In genomic region chr17:78023042-78023441, GRCh38 we compare ENCODE assay signal across 30 cellular contexts.
"Had no signal": no experiment of that assay in that cellular context is flagged by ENCODE, and none has a peak within 500 bp of the region (broad histone marks: within the 10 kb centered on the region; RNA-seq: fewer than 3 reads in every experiment).

No MANE protein-coding gene starts in this region.

- H3K4me3 ChIP-seq: MG63, SJCRH30, SK-N-MC had no signal

- H3K27me3 ChIP-seq: brain microvascular endothelial cell, MG63, SJCRH30 had no signal

- H3K36me3 ChIP-seq: brain microvascular endothelial cell, MG63, SJCRH30 had no signal

- DNase-seq: activated B cell treated with CpG ODN at 0.5 μM for 24 hours; activated CD4-positive, alpha-beta memory T cell treated with anti-CD3 and anti-CD28 coated beads for 36 hours; activated CD4-positive, alpha-beta T cell treated with anti-CD3 and anti-CD28 coated beads for 4 hours; activated CD4-positive, alpha-beta T cell treated with anti-CD3 and anti-CD28 coated beads, Interleukin-2, amount 50 U/mL, for 1 hour; activated CD4-positive, CD25-positive, alpha-beta regulatory T cell treated with anti-CD3 and anti-CD28 coated beads, Interleukin-2, amount 50 U/mL, for 72 hours; activated CD8-positive, alpha-beta memory T cell treated with anti-CD3 and anti-CD28 coated beads, Interleukin-2, amount 50 U/mL, for 4 hours; activated effector memory CD4-positive, alpha-beta T cell treated with Interleukin-2 at 50 U/mL for 16 hours; activated naive CD4-positive, alpha-beta T cell treated with anti-CD3 and anti-CD28 coated beads, Interleukin-2, amount 10 ng/mL, durations not matched to agents 7 days and 5 days; activated T-cell treated with anti-CD3 and anti-CD28 coated beads for 4 hours; activated T-cell treated with anti-CD3 and anti-CD28 coated beads, Interleukin-2, amount 50 U/mL, for 4 hours; aorta; brain microvascular endothelial cell; central memory CD4-positive, alpha-beta T cell; Kasumi-1; KBM-7; MG63; NCI-H1048; NCI-H1105 treated with DMSO at 0.1 percent for 48 hours; NCI-H1436; NCI-H1694; NCI-H1930; NCI-H345; NCI-H524 treated with DMSO at 0.1 percent for 48 hours; SHP77; SJCRH30; T-helper 1 cell; T-helper 2 cell; T-helper 9 cell had no signal

- H3K9me3 ChIP-seq: MG63, SJCRH30 had no signal

- H3K4me1 ChIP-seq: SJCRH30 had no signal

- H3K27ac ChIP-seq: brain microvascular endothelial cell, SJCRH30, SK-N-MC, VCaP had no signal
